In the genomic region with DNA sequence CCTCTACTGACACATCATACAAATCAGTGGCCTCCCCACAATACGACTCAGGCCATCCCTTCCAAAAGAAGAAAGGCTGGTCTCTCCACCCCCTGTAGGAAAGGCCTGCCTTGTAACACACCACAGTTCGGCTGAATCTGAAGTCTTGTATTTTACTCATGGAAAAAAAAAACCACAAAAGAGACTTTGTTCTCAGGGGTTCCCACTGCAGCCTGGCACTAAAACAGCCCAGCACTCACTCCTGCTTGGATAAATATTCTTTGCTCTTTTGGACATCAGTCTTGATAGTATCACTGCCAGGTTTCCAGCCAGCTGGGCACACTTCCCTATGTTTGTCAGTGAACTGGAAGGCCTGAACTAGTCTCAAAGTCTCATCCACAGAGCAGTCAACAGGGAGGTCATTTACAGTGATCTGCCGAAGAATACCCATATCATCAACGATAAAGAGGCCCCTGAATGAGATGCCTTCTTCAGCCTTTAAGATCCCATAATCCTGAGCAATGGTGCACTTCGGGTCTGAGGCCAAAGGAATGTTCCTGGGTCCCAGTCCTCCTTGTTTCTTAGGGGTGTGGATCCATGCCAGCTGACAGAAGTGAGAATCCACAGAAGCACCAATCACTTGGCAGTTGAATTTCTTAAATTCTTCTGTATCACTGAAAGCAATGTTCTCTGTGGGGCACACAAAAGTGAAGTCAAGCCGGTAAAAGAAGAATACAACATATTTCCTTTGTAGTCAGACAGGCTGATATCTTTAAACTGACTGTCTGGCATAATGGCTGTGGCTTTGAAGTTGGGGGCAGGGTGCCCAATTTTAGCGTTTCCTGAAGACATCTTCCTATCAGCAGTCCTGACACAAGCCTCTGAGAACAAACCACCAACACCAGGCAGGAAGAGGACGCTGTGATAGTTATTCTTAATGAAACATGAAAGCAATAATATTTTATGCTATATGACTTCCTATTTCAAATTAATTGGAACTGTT, we compare ENCODE assay signal across 1 cellular context.
TF ChIP-seq lines count a peak whose summit lies in the region.

No MANE protein-coding gene starts in this region.

TF ChIP-seq in SK-N-SH treated with all-trans-retinoic acid at 6 μM for 48 hours, 23 proteins besides CTCF, POLR2A, EP300 and RAD21 (continued from another document):
- TF ChIP-seq ISL1 (CRISPR knock-in tag; IDR thresholded peaks at IDR 0.05) (peak; percentile 54), ESRRG (CRISPR knock-in tag; IDR thresholded peaks at IDR 0.05) (no peak)
